In genomic region chr17:17570798-17571716, GRCh38 we compare ENCODE assay signal across 1 cellular context.
A peak's percentile ranks its signal among the peaks of the same experiment; 100 is the strongest.
TF ChIP-seq lines count a peak whose summit lies in the region.

No MANE protein-coding gene starts in this region.

TF ChIP-seq in HepG2, 621 proteins besides CTCF, POLR2A, EP300 and RAD21 (continued from another document and continues in another):
- TF ChIP-seq TFE3 (CRISPR knock-in tag; IDR thresholded peaks at IDR 0.05) (0 out of 2 replicates have a peak, but pooled peaks have one; percentile 18), PITX1 (CRISPR knock-in tag; IDR thresholded peaks at IDR 0.05) (peak; percentile 31), ZNF414 (CRISPR knock-in tag; IDR thresholded peaks at IDR 0.05) (no peak), ZXDC (CRISPR knock-in tag; IDR thresholded peaks at IDR 0.05) (no peak), ZMYM3 (CRISPR knock-in tag; IDR thresholded peaks at IDR 0.05) (peak; percentile 82), MIER3 (CRISPR knock-in tag; IDR thresholded peaks at IDR 0.05; ENCODE audit: borderline replicate concordance) (peak; percentile 53; the same call in 1 of the 2 replicates), IKZF5 (CRISPR knock-in tag; IDR thresholded peaks at IDR 0.05) (peak; percentile 47; the same call in 1 of the 2 replicates), ZNF646 (CRISPR knock-in tag; IDR thresholded peaks at IDR 0.05) (0 out of 2 replicates have a peak, but pooled peaks have one; percentile 27), ZFP82 (CRISPR knock-in tag; IDR thresholded peaks at IDR 0.05; ENCODE audit: borderline replicate concordance) (no peak), BATF2 (CRISPR knock-in tag; IDR thresholded peaks at IDR 0.05) (no peak), TBX3 (IDR thresholded peaks at IDR 0.05; ENCODE audit: borderline replicate concordance) (peak; percentile 6; the same call in 1 of the 2 replicates), HDAC1 (CRISPR knock-in tag; IDR thresholded peaks at IDR 0.05) (peak; percentile 79), GABPA (IDR thresholded peaks at IDR 0.05; ENCODE audit: low read depth, low read length) (no peak), GABPA (CRISPR knock-in tag; IDR thresholded peaks at IDR 0.05; ENCODE audit: low read depth) (no peak), ZFP91 (CRISPR knock-in tag; IDR thresholded peaks at IDR 0.05; ENCODE audit: borderline replicate concordance) (peak; percentile 63; the same call in 1 of the 2 replicates), DPF2 (CRISPR knock-in tag; IDR thresholded peaks at IDR 0.05; ENCODE audit: borderline replicate concordance, low read depth) (peak; percentile 89), TOPORS (CRISPR knock-in tag; IDR thresholded peaks at IDR 0.05) (peak; percentile 27; the same call in 1 of the 2 replicates), NR2C2 (CRISPR knock-in tag; IDR thresholded peaks at IDR 0.05; ENCODE audit: borderline replicate concordance) (peak; percentile 60), ZNF337 (CRISPR knock-in tag; IDR thresholded peaks at IDR 0.05; ENCODE audit: borderline replicate concordance, low read depth) (no peak), NR2F2 (IDR thresholded peaks at IDR 0.05; ENCODE audit: borderline replicate concordance, low read depth) (peak; percentile 53; the same call in 1 of the 2 replicates), ZNF577 (CRISPR knock-in tag; IDR thresholded peaks at IDR 0.05; ENCODE audit: borderline replicate concordance, low read depth) (no peak), ZNF788 (CRISPR knock-in tag; IDR thresholded peaks at IDR 0.05; ENCODE audit: borderline replicate concordance) (peak; percentile 76; the same call in 1 of the 2 replicates), NR2F6 (IDR thresholded peaks at IDR 0.05) (peak; percentile 86), NR2F6 (CRISPR knock-in tag; IDR thresholded peaks at IDR 0.05) (peak; percentile 92), RARA (CRISPR knock-in tag; IDR thresholded peaks at IDR 0.05) (peak; percentile 78), ARHGAP35 (CRISPR knock-in tag; IDR thresholded peaks at IDR 0.05; ENCODE audit: borderline replicate concordance) (no peak), XRCC5 (optimal IDR thresholded peaks at IDR 0.05; ENCODE audit: low read length) (peak; percentile 27), ZNF264 (CRISPR knock-in tag; IDR thresholded peaks at IDR 0.05) (0 out of 2 replicates have a peak, but pooled peaks have one; percentile 19), ZNF776 (CRISPR knock-in tag; IDR thresholded peaks at IDR 0.05) (no peak), HOMEZ (CRISPR knock-in tag; IDR thresholded peaks at IDR 0.05; ENCODE audit: low read depth) (peak; percentile 67; the same call in 1 of the 2 replicates), ZNF496 (CRISPR knock-in tag; IDR thresholded peaks at IDR 0.05; ENCODE audit: insufficient replicate concordance) (no peak), MYPOP (CRISPR knock-in tag; IDR thresholded peaks at IDR 0.05) (no peak), ARNT (IDR thresholded peaks at IDR 0.05) (no peak), IKZF1 (IDR thresholded peaks at IDR 0.05) (no peak), ZFP62 (CRISPR knock-in tag; IDR thresholded peaks at IDR 0.05) (no peak), HIC2 (CRISPR knock-in tag; IDR thresholded peaks at IDR 0.05; ENCODE audit: low read depth) (peak; percentile 67), DBP (CRISPR knock-in tag; IDR thresholded peaks at IDR 0.05; ENCODE audit: not compliant biosample characterization) (no peak), MXI1 (IDR thresholded peaks at IDR 0.05; ENCODE audit: borderline replicate concordance, low read depth, low read length) (0 out of 3 replicates have a peak, but pooled peaks have one; percentile 23), RXRA (CRISPR knock-in tag; IDR thresholded peaks at IDR 0.05) (peak; percentile 85)
